In genomic region chr6:36682328-36683144, GRCh38 we compare ENCODE assay signal across 1 cellular context.
TF ChIP-seq lines count a peak whose summit lies in the region.

No MANE protein-coding gene starts in this region.

TF ChIP-seq in HepG2, 621 proteins besides CTCF, POLR2A, EP300 and RAD21 (continued from another document and continues in another):
- no peak for TF ChIP-seq ZNF432 (CRISPR knock-in tag; IDR thresholded peaks at IDR 0.05; ENCODE audit: borderline replicate concordance)
- TF ChIP-seq MAFG (CRISPR knock-in tag; IDR thresholded peaks at IDR 0.05), result no peak
- no peak for TF ChIP-seq NR1H2 (CRISPR knock-in tag; IDR thresholded peaks at IDR 0.05; ENCODE audit: borderline replicate concordance, low read depth)
- no peak for TF ChIP-seq SNAPC2 (CRISPR knock-in tag; IDR thresholded peaks at IDR 0.05)
- no peak for TF ChIP-seq AKNA (CRISPR knock-in tag; IDR thresholded peaks at IDR 0.05; ENCODE audit: borderline replicate concordance)
- no peak for TF ChIP-seq MXI1 (IDR thresholded peaks at IDR 0.05; ENCODE audit: borderline replicate concordance, low read depth, low read length)
- no peak for TF ChIP-seq ZNF83 (CRISPR knock-in tag; IDR thresholded peaks at IDR 0.05; ENCODE audit: borderline replicate concordance)
- TF ChIP-seq PITX1 (CRISPR knock-in tag; IDR thresholded peaks at IDR 0.05), result 0 out of 2 replicates have a peak, but pooled peaks have one; percentile 36
- no peak for TF ChIP-seq ZNF713 (CRISPR knock-in tag; IDR thresholded peaks at IDR 0.05)
- no peak for TF ChIP-seq ZMAT3 (CRISPR knock-in tag; conservative IDR thresholded peaks at IDR 0.05)
- no peak for TF ChIP-seq ZNF616 (CRISPR knock-in tag; IDR thresholded peaks at IDR 0.05; ENCODE audit: low read depth)
- TF ChIP-seq KLF15 (CRISPR knock-in tag; IDR thresholded peaks at IDR 0.05; ENCODE audit: borderline replicate concordance), result no peak
- TF ChIP-seq TSC22D2 (CRISPR knock-in tag; IDR thresholded peaks at IDR 0.05; ENCODE audit: borderline replicate concordance), result no peak
- TF ChIP-seq ZNF230 (CRISPR knock-in tag; IDR thresholded peaks at IDR 0.05), result no peak
- no peak for TF ChIP-seq CC2D1A (CRISPR knock-in tag; IDR thresholded peaks at IDR 0.05)
- no peak for TF ChIP-seq RCOR2 (CRISPR knock-in tag; IDR thresholded peaks at IDR 0.05)
- TF ChIP-seq ZFP36 (IDR thresholded peaks at IDR 0.05; ENCODE audit: borderline replicate concordance, low read depth, low read length, partially characterized antibody), result no peak
- TF ChIP-seq SAP130 (CRISPR knock-in tag; IDR thresholded peaks at IDR 0.05; ENCODE audit: low read depth), result peak; percentile 82
- TF ChIP-seq SYNCRIP (IDR thresholded peaks at IDR 0.05; ENCODE audit: insufficient read depth, low read depth, low read length), result no peak
- no peak for TF ChIP-seq ZNF350 (CRISPR knock-in tag; IDR thresholded peaks at IDR 0.05; ENCODE audit: borderline replicate concordance, low read depth)
- peak; percentile 41; the same call in 1 of the 2 replicates for TF ChIP-seq NR2C2 (CRISPR knock-in tag; IDR thresholded peaks at IDR 0.05; ENCODE audit: borderline replicate concordance)
- no peak for TF ChIP-seq NFE2L2 (IDR thresholded peaks at IDR 0.05; ENCODE audit: low read length)
- TF ChIP-seq HNF4G (IDR thresholded peaks at IDR 0.05; ENCODE audit: borderline replicate concordance, low read depth, low read length), result peak; percentile 83
- no peak for TF ChIP-seq HNF4G (CRISPR knock-in tag; IDR thresholded peaks at IDR 0.05; ENCODE audit: borderline replicate concordance, low read depth)
- no peak for TF ChIP-seq CENPBD1 (CRISPR knock-in tag; IDR thresholded peaks at IDR 0.05; ENCODE audit: borderline replicate concordance, low read depth)
- TF ChIP-seq THAP9 (CRISPR knock-in tag; IDR thresholded peaks at IDR 0.05; ENCODE audit: borderline replicate concordance), result no peak
- no peak for TF ChIP-seq KAT8 (CRISPR knock-in tag; IDR thresholded peaks at IDR 0.05)
- TF ChIP-seq KDM6A (CRISPR knock-in tag; IDR thresholded peaks at IDR 0.05; ENCODE audit: low read depth), result no peak
- TF ChIP-seq ZNF703 (CRISPR knock-in tag; IDR thresholded peaks at IDR 0.05; ENCODE audit: borderline replicate concordance), result no peak
- no peak for TF ChIP-seq CENPT (CRISPR knock-in tag; IDR thresholded peaks at IDR 0.05; ENCODE audit: low read depth)
- TF ChIP-seq E2F2 (CRISPR knock-in tag; IDR thresholded peaks at IDR 0.05; ENCODE audit: borderline replicate concordance), result no peak
- TF ChIP-seq ZNF20 (CRISPR knock-in tag; IDR thresholded peaks at IDR 0.05), result no peak
- TF ChIP-seq IRF9 (CRISPR knock-in tag; IDR thresholded peaks at IDR 0.05; ENCODE audit: borderline replicate concordance), result no peak
- TF ChIP-seq NFATC3 (CRISPR knock-in tag; IDR thresholded peaks at IDR 0.05), result no peak
- no peak for TF ChIP-seq SMARCC2 (IDR thresholded peaks at IDR 0.05)
- no peak for TF ChIP-seq PAWR (CRISPR knock-in tag; IDR thresholded peaks at IDR 0.05; ENCODE audit: borderline replicate concordance)
- TF ChIP-seq ZNF460 (CRISPR knock-in tag; IDR thresholded peaks at IDR 0.05; ENCODE audit: borderline replicate concordance), result no peak
- no peak for TF ChIP-seq ZNF33B (CRISPR knock-in tag; IDR thresholded peaks at IDR 0.05)
- TF ChIP-seq ZNF790 (CRISPR knock-in tag; IDR thresholded peaks at IDR 0.05; ENCODE audit: borderline replicate concordance), result no peak
- TF ChIP-seq RBM39 (IDR thresholded peaks at IDR 0.05; ENCODE audit: low read depth, low read length, poor library complexity, severe bottlenecking), result no peak
- no peak for TF ChIP-seq CCDC6 (CRISPR knock-in tag; IDR thresholded peaks at IDR 0.05)
- no peak for TF ChIP-seq THAP11 (CRISPR knock-in tag; IDR thresholded peaks at IDR 0.05)
- TF ChIP-seq HBP1 (CRISPR knock-in tag; IDR thresholded peaks at IDR 0.05; ENCODE audit: low read depth), result 0 out of 2 replicates have a peak, but pooled peaks have one; percentile 37
- no peak for TF ChIP-seq MBD4 (IDR thresholded peaks at IDR 0.05; ENCODE audit: borderline replicate concordance, low read length)
- TF ChIP-seq U2AF2 (IDR thresholded peaks at IDR 0.05; ENCODE audit: low read depth, low read length), result no peak
- TF ChIP-seq ATAD3A (CRISPR knock-in tag; IDR thresholded peaks at IDR 0.05), result no peak
- no peak for TF ChIP-seq ZSCAN12 (CRISPR knock-in tag; IDR thresholded peaks at IDR 0.05)
- TF ChIP-seq NFIC (IDR thresholded peaks at IDR 0.05; ENCODE audit: low read length), result 0 out of 2 replicates have a peak, but pooled peaks have one; percentile 36
- TF ChIP-seq IKZF4 (CRISPR knock-in tag; IDR thresholded peaks at IDR 0.05; ENCODE audit: borderline replicate concordance, low read depth, not compliant biosample characterization), result no peak
- no peak for TF ChIP-seq ZNF883 (CRISPR knock-in tag; IDR thresholded peaks at IDR 0.05; ENCODE audit: not compliant biosample characterization)
- TF ChIP-seq ZIK1 (CRISPR knock-in tag; IDR thresholded peaks at IDR 0.05; ENCODE audit: borderline replicate concordance, low read depth), result no peak
- no peak for TF ChIP-seq ZNF10 (CRISPR knock-in tag; IDR thresholded peaks at IDR 0.05; ENCODE audit: borderline replicate concordance, low read depth)
- no peak for TF ChIP-seq ZSCAN20 (CRISPR knock-in tag; IDR thresholded peaks at IDR 0.05; ENCODE audit: borderline replicate concordance)
- TF ChIP-seq ZNF326 (CRISPR knock-in tag; IDR thresholded peaks at IDR 0.05; ENCODE audit: borderline replicate concordance), result 0 out of 2 replicates have a peak, but pooled peaks have one; percentile 52
- TF ChIP-seq ZNF629 (CRISPR knock-in tag; conservative IDR thresholded peaks at IDR 0.05), result 0 out of 2 replicates have a peak, but pooled peaks have one; percentile 1
- no peak for TF ChIP-seq ZNF747 (CRISPR knock-in tag; IDR thresholded peaks at IDR 0.05; ENCODE audit: borderline replicate concordance)
- TF ChIP-seq ZBTB25 (CRISPR knock-in tag; IDR thresholded peaks at IDR 0.05), result no peak
- TF ChIP-seq ZNF503 (CRISPR knock-in tag; IDR thresholded peaks at IDR 0.05), result no peak; the same call in 1 of the 2 replicates
- TF ChIP-seq BORCS8-MEF2B (CRISPR knock-in tag; IDR thresholded peaks at IDR 0.05), result no peak
- no peak for TF ChIP-seq GLI4 (CRISPR knock-in tag; IDR thresholded peaks at IDR 0.05; ENCODE audit: borderline replicate concordance)
- TF ChIP-seq PLRG1 (conservative IDR thresholded peaks at IDR 0.05), result no peak
- no peak for TF ChIP-seq ZNF224 (CRISPR knock-in tag; IDR thresholded peaks at IDR 0.05)
- no peak for TF ChIP-seq ZFP82 (CRISPR knock-in tag; IDR thresholded peaks at IDR 0.05; ENCODE audit: borderline replicate concordance)
